Comparison of ENCODE assay signal across 26 cellular contexts in the genomic region with DNA sequence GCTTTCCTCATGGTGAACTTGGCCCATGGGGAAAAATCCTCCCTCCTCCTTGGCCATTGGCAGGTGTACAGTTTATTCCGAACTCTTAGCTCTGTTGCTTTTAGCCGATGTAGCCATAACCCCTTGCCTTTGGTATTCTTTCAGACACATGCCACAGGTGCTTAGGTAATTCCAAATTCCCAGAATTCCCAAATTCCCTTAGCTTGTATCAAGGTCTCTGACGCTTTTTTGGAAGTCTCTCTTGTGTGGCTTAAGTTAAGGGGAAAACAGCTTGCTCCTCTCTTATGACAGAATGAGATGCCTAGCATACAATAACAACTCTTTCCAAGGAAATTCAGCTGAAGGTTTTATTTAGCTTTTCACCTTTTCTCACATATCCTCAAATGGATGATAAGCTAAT.
"Had no signal": no experiment of that assay in that cellular context is flagged by ENCODE, and none has a peak within 500 bp of the region (broad histone marks: within the 10 kb centered on the region; RNA-seq: fewer than 3 reads in every experiment).

No MANE protein-coding gene starts in this region.

- DNase-seq: activated B cell treated with CpG ODN at 0.5 μM for 24 hours; activated CD4-positive, alpha-beta T cell treated with anti-CD3 and anti-CD28 coated beads for 1 hour; activated CD4-positive, alpha-beta T cell treated with anti-CD3 and anti-CD28 coated beads, Interleukin-2, amount 10 ng/mL, durations not matched to agents 24 days and 14 days; activated CD4-positive, alpha-beta T cell treated with anti-CD3 and anti-CD28 coated beads, Interleukin-2, amount 50 U/mL, for 48 hours; activated CD8-positive, alpha-beta memory T cell treated with anti-CD3 and anti-CD28 coated beads, Interleukin-2, amount 10 ng/mL, durations not matched to agents 7 days and 5 days; activated effector memory CD4-positive, alpha-beta T cell treated with anti-CD3 and anti-CD28 coated beads, Interleukin-2, amount 50 U/mL, for 16 hours; activated naive CD4-positive, alpha-beta T cell treated with Interleukin-2 at 50 U/mL for 16 hours; activated naive CD8-positive, alpha-beta T cell treated with anti-CD3 and anti-CD28 coated beads, Interleukin-2, amount 50 U/mL, for 24 hours; activated T-cell treated with anti-CD3 and anti-CD28 coated beads, Interleukin-2, amount 50 U/mL, for 24 hours; amniotic stem cell; Kasumi-1; KBM-7; NCI-H1092; NCI-H1417; NCI-H1930; NCI-H2107; NCI-H2171 treated with DMSO at 0.1 percent for 48 hours; NCI-H345; NCI-H510A; NCI-H526 treated with DMSO at 0.1 percent for 48 hours; NCI-H82; SIG-M5; T-helper 17 cell; T-helper 9 cell had no signal

- ATAC-seq: activated CD8-positive, alpha-beta memory T cell treated with anti-CD3 and anti-CD28 coated beads, Interleukin-2, amount 10 ng/mL, durations not matched to agents 7 days and 5 days; activated naive CD4-positive, alpha-beta T cell treated with anti-CD3 and anti-CD28 coated beads, Interleukin-2, amount 50 U/mL, for 72 hours; activated naive CD8-positive, alpha-beta T cell treated with anti-CD3 and anti-CD28 coated beads, Interleukin-2, amount 50 U/mL, for 24 hours; T-helper 17 cell had no signal

- FAIRE-seq: TTC549 had no signal
